Comparison of ENCODE assay signal across 15 cellular contexts in the genomic region with DNA sequence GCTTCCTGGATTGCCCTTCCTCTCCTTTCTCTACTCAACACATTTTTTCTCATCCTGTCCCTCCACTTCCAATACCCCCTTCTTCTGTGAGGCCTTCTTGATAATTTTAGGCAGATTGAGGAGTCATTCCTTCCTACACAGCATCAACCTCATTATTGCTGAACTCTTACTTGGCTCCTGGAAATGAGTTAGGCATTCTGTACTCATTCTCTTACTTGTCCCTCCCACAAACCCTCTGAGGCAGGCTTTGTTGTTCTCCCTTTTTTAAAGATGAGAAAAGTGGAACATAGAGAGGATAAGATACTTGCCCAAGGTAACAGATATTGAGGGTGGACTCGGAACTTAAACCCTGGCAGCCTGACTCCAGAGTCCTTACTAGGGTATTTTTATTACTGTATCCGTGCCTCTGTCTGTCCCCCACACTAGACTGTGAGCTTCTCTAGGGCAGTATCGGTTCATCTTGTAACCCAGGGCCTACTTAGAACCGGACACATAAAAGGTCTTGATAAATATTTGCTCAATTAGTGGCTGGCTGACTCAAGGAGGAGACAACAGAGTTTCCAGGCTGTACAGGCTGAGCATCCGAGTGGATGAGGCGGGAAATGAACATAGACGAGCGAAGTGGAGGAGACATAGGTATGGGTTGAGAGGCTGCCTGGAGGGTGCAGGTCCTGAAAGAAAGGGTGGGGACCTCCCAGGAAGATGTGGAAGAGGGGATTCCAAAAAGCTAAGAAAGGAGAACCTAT.
A peak's percentile ranks its signal among the peaks of the same experiment; 100 is the strongest.
DNase-seq lines count a peak whose midpoint lies in the region; ATAC-seq and TF ChIP-seq lines count a peak whose summit lies in the region.
"Had no signal": no experiment of that assay in that cellular context is flagged by ENCODE, and none has a peak within 500 bp of the region (broad histone marks: within the 10 kb centered on the region; RNA-seq: fewer than 3 reads in every experiment).

No MANE protein-coding gene starts in this region.

- peak; percentile 22 for DNase-seq in activated CD8-positive, alpha-beta memory T cell treated with anti-CD3 and anti-CD28 coated beads, Interleukin-2, amount 10 ng/mL, durations not matched to agents 7 days and 5 days
- DNase-seq in activated CD8-positive, alpha-beta memory T cell treated with anti-CD3 and anti-CD28 coated beads, Interleukin-2, amount 50 U/mL, for 48 hours = no peak
- DNase-seq in caudate nucleus (lab: John Stamatoyannopoulos, UW) (peak in 3 of 61 donors; percentile 9 to 24 (median 17)), posterior vena cava (ENCODE audit: low spot score) (peak; percentile 31), NCI-H2029 treated with DMSO at 0.1 percent for 48 hours (lab: John Stamatoyannopoulos, UW) (no peak)
- no peak for DNase-seq in activated CD4-positive, alpha-beta T cell treated with anti-CD3 and anti-CD28 coated beads for 1 hour
- DNase-seq in activated CD8-positive, alpha-beta T cell treated with anti-CD3 and anti-CD28 coated beads for 36 hours = no peak
- DNase-seq: 8988T; Caco-2; CD4-positive, alpha-beta T cell; HFFc6 had no signal

- no peak for TF ChIP-seq CTCF in activated CD8-positive, alpha-beta T cell treated with anti-CD3 and anti-CD28 coated beads for 36 hours (IDR thresholded peaks at IDR 0.05)

- H3K4me1 Mint-ChIP-seq in activated CD8-positive, alpha-beta memory T cell treated with anti-CD3 and anti-CD28 coated beads, Interleukin-2, amount 10 ng/mL, durations not matched to agents 7 days and 5 days = no peaks in the 10 kb centered on the region
- H3K4me1 Mint-ChIP-seq in activated CD8-positive, alpha-beta T cell treated with anti-CD3 and anti-CD28 coated beads for 36 hours (ENCODE audit: low read depth) = no peaks in the 10 kb centered on the region

- POLR2A ChIA-PET in activated CD8-positive, alpha-beta T cell treated with anti-CD3 and anti-CD28 coated beads for 36 hours (lab: Charles Lee) = no interaction called here

- no peak overlapping the region for H3K27ac Mint-ChIP-seq in activated CD8-positive, alpha-beta memory T cell treated with anti-CD3 and anti-CD28 coated beads, Interleukin-2, amount 10 ng/mL, durations not matched to agents 7 days and 5 days
- H3K27ac Mint-ChIP-seq in activated CD8-positive, alpha-beta T cell treated with anti-CD3 and anti-CD28 coated beads for 36 hours = no peak overlapping the region
- H3K27ac Mint-ChIP-seq: CD4-positive, alpha-beta T cell; GM23338; HFFc6 had no signal

- H3K27me3 Mint-ChIP-seq in activated CD8-positive, alpha-beta memory T cell treated with anti-CD3 and anti-CD28 coated beads, Interleukin-2, amount 10 ng/mL, durations not matched to agents 7 days and 5 days = peaks cover 17% of the 10 kb centered on the region
- peaks cover 25% of the 10 kb centered on the region for H3K27me3 Mint-ChIP-seq in activated CD8-positive, alpha-beta T cell treated with anti-CD3 and anti-CD28 coated beads for 36 hours

- H3K27ac ChIP-seq in caudate nucleus (ENCODE audit: low read depth, low read length) = peak overlapping the region; percentile 60
- H3K27ac ChIP-seq: C4-2B, HL-60 had no signal

- intact Hi-C loops in posterior vena cava (cut with DNase I) = no loop called here
- intact Hi-C loops in activated CD8-positive, alpha-beta T cell treated with anti-CD3 and anti-CD28 coated beads for 36 hours (cut with micrococcal nuclease) = no loop called here

- CTCF ChIA-PET in activated CD8-positive, alpha-beta memory T cell treated with anti-CD3 and anti-CD28 coated beads, Interleukin-2, amount 10 ng/mL, durations not matched to agents 7 days and 5 days (lab: Charles Lee) = no interaction called here
- CTCF ChIA-PET in activated CD8-positive, alpha-beta T cell treated with anti-CD3 and anti-CD28 coated beads for 36 hours (lab: Charles Lee) = no interaction called here

- no peak for ATAC-seq in activated CD8-positive, alpha-beta memory T cell treated with anti-CD3 and anti-CD28 coated beads, Interleukin-2, amount 10 ng/mL, durations not matched to agents 7 days and 5 days
- no peak for ATAC-seq in activated CD8-positive, alpha-beta T cell treated with anti-CD3 and anti-CD28 coated beads for 36 hours
- ATAC-seq: HCT116 had no signal

- no peaks in the 10 kb centered on the region for H3K36me3 Mint-ChIP-seq in activated CD8-positive, alpha-beta memory T cell treated with anti-CD3 and anti-CD28 coated beads, Interleukin-2, amount 10 ng/mL, durations not matched to agents 7 days and 5 days
- H3K36me3 Mint-ChIP-seq in activated CD8-positive, alpha-beta T cell treated with anti-CD3 and anti-CD28 coated beads for 36 hours (ENCODE audit: low read depth) = no peaks in the 10 kb centered on the region

- H3K4me3 Mint-ChIP-seq in activated CD8-positive, alpha-beta memory T cell treated with anti-CD3 and anti-CD28 coated beads, Interleukin-2, amount 10 ng/mL, durations not matched to agents 7 days and 5 days = no peak overlapping the region
- no peak overlapping the region for H3K4me3 Mint-ChIP-seq in activated CD8-positive, alpha-beta T cell treated with anti-CD3 and anti-CD28 coated beads for 36 hours
- H3K4me3 Mint-ChIP-seq: CD4-positive, alpha-beta T cell; GM23338; HFFc6 had no signal

- H3K9me3 Mint-ChIP-seq in activated CD8-positive, alpha-beta memory T cell treated with anti-CD3 and anti-CD28 coated beads, Interleukin-2, amount 10 ng/mL, durations not matched to agents 7 days and 5 days (ENCODE audit: low read depth) = no peaks in the 10 kb centered on the region
- H3K9me3 Mint-ChIP-seq in activated CD8-positive, alpha-beta T cell treated with anti-CD3 and anti-CD28 coated beads for 36 hours = no peaks in the 10 kb centered on the region
- H3K9me3 Mint-ChIP-seq: HFFc6 had no signal

Comparison
In these comparisons a context has a peak if more than half of its experiments do, and no peak if none do; other contexts are left out.
1. DNase-seq: peak in activated CD8-positive, alpha-beta memory T cell treated with anti-CD3 and anti-CD28 coated beads, Interleukin-2, amount 10 ng/mL, durations not matched to agents 7 days and 5 days (single experiment) and posterior vena cava (single experiment); none in activated CD8-positive, alpha-beta memory T cell treated with anti-CD3 and anti-CD28 coated beads, Interleukin-2, amount 50 U/mL, for 48 hours (single experiment), activated CD4-positive, alpha-beta T cell treated with anti-CD3 and anti-CD28 coated beads for 1 hour (single experiment), activated CD8-positive, alpha-beta T cell treated with anti-CD3 and anti-CD28 coated beads for 36 hours (single experiment) and NCI-H2029 treated with DMSO at 0.1 percent for 48 hours (single experiment).